Comparison of ENCODE assay signal across 8 cellular contexts in the genomic region with DNA sequence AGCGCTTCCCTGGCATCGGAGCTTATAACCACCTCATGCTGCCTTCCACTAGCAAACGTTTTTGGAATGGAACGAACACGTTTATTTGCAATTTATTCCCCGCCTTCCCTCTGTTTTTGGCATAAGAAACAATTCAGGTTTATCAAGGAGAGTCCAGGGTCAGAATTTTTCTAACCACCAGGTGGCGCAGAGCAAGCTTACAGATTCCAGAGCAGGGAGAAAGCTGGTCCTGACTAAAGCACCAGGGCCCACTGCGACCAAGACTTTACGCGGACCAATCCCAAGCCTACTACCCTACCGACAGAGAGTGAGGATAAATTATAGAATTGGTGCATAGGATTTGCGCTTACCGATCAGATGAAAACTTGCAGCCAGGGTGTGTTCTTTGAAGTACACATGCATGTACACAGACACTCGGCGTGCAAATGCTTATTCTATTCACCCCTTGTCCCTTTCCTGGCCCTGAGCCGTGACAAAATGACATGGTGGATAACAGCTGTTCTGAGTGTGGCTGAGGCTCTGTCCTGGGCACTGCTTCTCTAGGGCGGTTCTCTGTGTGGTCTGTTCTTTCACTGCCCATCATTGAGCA. TPM values are rescaled to one million over a fixed set of nuclear protein-coding genes. Genes with fewer than 3 reads are reported as not detected.
DNase-seq lines count a peak whose midpoint lies in the region; ATAC-seq, FAIRE-seq and TF ChIP-seq lines count a peak whose summit lies in the region.

No MANE protein-coding gene starts in this region.

- H4K20me1 ChIP-seq in osteoblast (ENCODE audit: insufficient read depth, low read length): peaks cover 2% of the 10 kb centered on the region

- H3K79me2 ChIP-seq in osteoblast (ENCODE audit: insufficient read depth, low read length): no peaks in the 10 kb centered on the region

- no peaks in the 10 kb centered on the region for H3K9me3 ChIP-seq in osteoblast (ENCODE audit: low read depth, low read length)

- H3K4me1 ChIP-seq in osteoblast (ENCODE audit: insufficient read depth, low read length): peaks cover 13% of the 10 kb centered on the region

- CTCF ChIA-PET in activated naive CD4-positive, alpha-beta T cell treated with anti-CD3 and anti-CD28 coated beads, Interleukin-2, amount 10 ng/mL, durations not matched to agents 7 days and 5 days (lab: Charles Lee): interaction anchor here (0.7 to 1.5 kb wide), 12 partner anchors 9 to 1009 kb away, joined by 3 to 9 read pairs (median 3); no protein-coding TSS in a partner anchor

- H3K27ac Mint-ChIP-seq in IgD-negative memory B cell: peak overlapping the region in 1 of 3 donors; percentile 61
- no peak overlapping the region for H3K27ac Mint-ChIP-seq in activated naive CD4-positive, alpha-beta T cell treated with anti-CD3 and anti-CD28 coated beads, Interleukin-2, amount 10 ng/mL, durations not matched to agents 7 days and 5 days
- H3K27ac Mint-ChIP-seq in type B pancreatic cell: peak overlapping the region; percentile 87

- no peaks in the 10 kb centered on the region for H3K9me3 Mint-ChIP-seq in IgD-negative memory B cell
- H3K9me3 Mint-ChIP-seq in activated naive CD4-positive, alpha-beta T cell treated with anti-CD3 and anti-CD28 coated beads, Interleukin-2, amount 10 ng/mL, durations not matched to agents 7 days and 5 days: no peaks in the 10 kb centered on the region
- H3K9me3 Mint-ChIP-seq in type B pancreatic cell: peaks cover 4% of the 10 kb centered on the region

- no peak overlapping the region for H2AFZ ChIP-seq in osteoblast (ENCODE audit: low read length)

- no peak for FAIRE-seq in RCC 7860 (lab: Jason Lieb, UNC)

- H3K27ac ChIP-seq in osteoblast (ENCODE audit: low read depth, low read length): no peak overlapping the region

- TF ChIP-seq CTCF in osteoblast (IDR thresholded peaks at IDR 0.05; ENCODE audit: extremely low read depth, low read depth, low read length) (peak; percentile 79), type B pancreatic cell (conservative IDR thresholded peaks at IDR 0.05) (peak; percentile 90)

- peaks cover 3 to 8% (median 5%) of the 10 kb centered on the region in 3 donors for H3K4me1 Mint-ChIP-seq in IgD-negative memory B cell
- H3K4me1 Mint-ChIP-seq in activated naive CD4-positive, alpha-beta T cell treated with anti-CD3 and anti-CD28 coated beads, Interleukin-2, amount 10 ng/mL, durations not matched to agents 7 days and 5 days: peaks cover 7% of the 10 kb centered on the region
- H3K4me1 Mint-ChIP-seq in type B pancreatic cell (ENCODE audit: unreplicated experiment): peaks cover 21% of the 10 kb centered on the region

- DNase-seq in AG20443 (ENCODE audit: low spot score): peak; percentile 84
- DNase-seq in RCC 7860 (ENCODE audit: low spot score): peak; percentile 15
- peak; percentile 75 for DNase-seq in activated naive CD4-positive, alpha-beta T cell treated with anti-CD3 and anti-CD28 coated beads, Interleukin-2, amount 10 ng/mL, durations not matched to agents 7 days and 5 days
- DNase-seq in glomerular visceral epithelial cell (ENCODE audit: extremely low spot score): peak; percentile 62
- peak; percentile 89 for DNase-seq in osteoblast (ENCODE audit: insufficient read length, low spot score, missing footprints)
- peak; percentile 79 for DNase-seq in type B pancreatic cell (ENCODE audit: extremely low spot score, unreplicated experiment)

- H3K27me3 ChIP-seq in osteoblast (ENCODE audit: insufficient read depth, low read length): no peaks in the 10 kb centered on the region

- H3K36me3 Mint-ChIP-seq in IgD-negative memory B cell (peaks cover 3% of the 10 kb centered on the region), type B pancreatic cell (peaks cover 24% of the 10 kb centered on the region)
- peaks cover 15% of the 10 kb centered on the region for H3K36me3 Mint-ChIP-seq in activated naive CD4-positive, alpha-beta T cell treated with anti-CD3 and anti-CD28 coated beads, Interleukin-2, amount 10 ng/mL, durations not matched to agents 7 days and 5 days

- H3K4me3 Mint-ChIP-seq in IgD-negative memory B cell: peak overlapping the region in 3 of 4 donors; percentile 34 to 56 (median 39)
- no peak overlapping the region for H3K4me3 Mint-ChIP-seq in activated naive CD4-positive, alpha-beta T cell treated with anti-CD3 and anti-CD28 coated beads, Interleukin-2, amount 10 ng/mL, durations not matched to agents 7 days and 5 days
- H3K4me3 Mint-ChIP-seq in type B pancreatic cell: peak overlapping the region; percentile 30

- H3K27me3 Mint-ChIP-seq in IgD-negative memory B cell (no peaks in the 10 kb centered on the region), type B pancreatic cell (no peaks in the 10 kb centered on the region)
- H3K27me3 Mint-ChIP-seq in activated naive CD4-positive, alpha-beta T cell treated with anti-CD3 and anti-CD28 coated beads, Interleukin-2, amount 10 ng/mL, durations not matched to agents 7 days and 5 days: no peaks in the 10 kb centered on the region

- H3K4me2 ChIP-seq in osteoblast (ENCODE audit: insufficient read depth, low read length): peak overlapping the region; percentile 63

- ATAC-seq in GM19025 (IDR thresholded peaks at IDR 0.05; ENCODE audit: low read depth, unreplicated experiment): peak; percentile 44

- peaks cover 14% of the 10 kb centered on the region for H3K36me3 ChIP-seq in osteoblast (ENCODE audit: insufficient read depth, low read length)

- H3K4me3 ChIP-seq in osteoblast (ENCODE audit: insufficient read depth, low read length): peak overlapping the region; percentile 41

RNA-seq across cellular contexts. Expression of gene NAPG, which starts 34.7 kb away (rescaled TPM):
- 15.0 TPM for polyA plus RNA-seq in IgD-negative memory B cell
- total RNA-seq in osteoblast (43.9 and 47.4 TPM in 2 replicates), type B pancreatic cell (ENCODE audit: low replicate concordance) (22.7 and 28.1 TPM in 2 replicates)

Comparison
In these comparisons a context has a peak if more than half of its experiments do, and no peak if none do; other contexts are left out.
1. DNase-seq: peak in every context shown above with its lines; median percentile 89 in osteoblast; 84 in AG20443; 79 in type B pancreatic cell; 75 in activated naive CD4-positive, alpha-beta T cell treated with anti-CD3 and anti-CD28 coated beads, Interleukin-2, amount 10 ng/mL, durations not matched to agents 7 days and 5 days; 62 in glomerular visceral epithelial cell; 15 in RCC 7860.